35 cellular contexts compared by ENCODE assay signal in the genomic region with DNA sequence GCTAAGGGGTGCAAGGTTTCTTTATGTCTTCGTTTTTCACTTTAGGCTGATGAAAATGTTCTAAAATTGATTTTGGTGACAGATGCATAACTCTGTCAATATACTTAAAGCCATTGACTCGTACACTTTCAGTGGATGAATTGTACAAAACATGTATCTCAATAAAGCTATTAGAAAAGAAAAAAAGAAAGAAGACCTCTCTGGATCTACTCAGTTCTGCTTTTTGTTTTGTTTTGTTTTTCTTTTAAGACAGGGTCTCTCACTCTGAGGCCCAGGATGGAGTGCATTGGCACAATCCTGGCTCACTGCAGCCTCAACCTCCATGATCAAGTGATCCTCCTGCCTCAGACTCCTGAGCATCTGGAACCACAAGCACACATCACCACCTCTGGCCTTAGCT. TPM values are rescaled to one million over a fixed set of nuclear protein-coding genes. Genes with fewer than 3 reads are reported as not detected.
"Had no signal": no experiment of that assay in that cellular context is flagged by ENCODE, and none has a peak within 500 bp of the region (broad histone marks: within the 10 kb centered on the region; RNA-seq: fewer than 3 reads in every experiment).

No MANE protein-coding gene starts in this region.

- H3K4me3 Mint-ChIP-seq: mesothelial cell of epicardium; naive thymus-derived CD4-positive, alpha-beta T cell; nephron; neural progenitor cell; stimulated activated naive CD8-positive, alpha-beta T cell treated with anti-CD3 and anti-CD28 coated beads, Interleukin-15, amount 100 ng/mL, for 72 hours had no signal

- H3K27me3 ChIP-seq: foreskin keratinocyte, hepatocyte, neural progenitor cell, transverse colon, uterus had no signal

- H3K36me3 ChIP-seq: esophagus muscularis mucosa, gastroesophageal sphincter, heart left ventricle, neural progenitor cell, sigmoid colon, suprapubic skin, transverse colon, upper lobe of right lung, uterus had no signal

- ATAC-seq: foreskin keratinocyte; gastroesophageal sphincter; heart left ventricle; left lobe of liver; naive thymus-derived CD4-positive, alpha-beta T cell; psoas muscle; right cardiac atrium; stimulated activated naive CD8-positive, alpha-beta T cell treated with anti-CD3 and anti-CD28 coated beads, Interleukin-15, amount 100 ng/mL, for 72 hours; upper lobe of right lung had no signal

- DNase-seq: dermis blood vessel endothelial cell; effector memory CD4-positive, alpha-beta T cell; foreskin keratinocyte; heart left ventricle; kidney; mesenchymal stem cell; naive thymus-derived CD4-positive, alpha-beta T cell; nucleus accumbens; posterior cingulate gyrus; psoas muscle; right cardiac atrium; sigmoid colon; stimulated activated CD4-positive, alpha-beta T cell treated with anti-CD3 and anti-CD28 coated beads, Interleukin-4, amount 100 ng/mL, for 4 hours; stimulated activated naive CD4-positive, alpha-beta T cell; stimulated activated naive CD8-positive, alpha-beta T cell treated with anti-CD3 and anti-CD28 coated beads, Interleukin-15, amount 100 ng/mL, for 72 hours; transverse colon; upper lobe of right lung; uterus had no signal

- H3K4me1 Mint-ChIP-seq: mesothelial cell of epicardium; nephron; neural progenitor cell; stimulated activated naive CD8-positive, alpha-beta T cell treated with anti-CD3 and anti-CD28 coated beads, Interleukin-15, amount 100 ng/mL, for 72 hours had no signal

- H3K9me3 ChIP-seq: esophagus muscularis mucosa, gastroesophageal sphincter, heart left ventricle, psoas muscle, sigmoid colon, suprapubic skin, transverse colon, upper lobe of right lung, uterus had no signal

- H3K4me1 ChIP-seq: esophagus muscularis mucosa, foreskin keratinocyte, gastroesophageal sphincter, neural progenitor cell, psoas muscle, sigmoid colon, suprapubic skin, transverse colon, upper lobe of right lung, uterus had no signal

- H3K27ac Mint-ChIP-seq: mesothelial cell of epicardium; naive thymus-derived CD4-positive, alpha-beta T cell; nephron; neural progenitor cell; stimulated activated naive CD8-positive, alpha-beta T cell treated with anti-CD3 and anti-CD28 coated beads, Interleukin-15, amount 100 ng/mL, for 72 hours had no signal

- H3K27ac ChIP-seq: coronary artery, esophagus muscularis mucosa, foreskin keratinocyte, gastroesophageal sphincter, heart left ventricle, hepatocyte, neural progenitor cell, psoas muscle, sigmoid colon, suprapubic skin, transverse colon, upper lobe of right lung, uterus had no signal

- H3K4me3 ChIP-seq: coronary artery, esophagus muscularis mucosa, gastroesophageal sphincter, heart left ventricle, hepatocyte, lung, neural progenitor cell, psoas muscle, sigmoid colon, suprapubic skin, transverse colon, upper lobe of right lung, uterus had no signal

- H3K9me3 Mint-ChIP-seq: stimulated activated naive CD8-positive, alpha-beta T cell treated with anti-CD3 and anti-CD28 coated beads, Interleukin-15, amount 100 ng/mL, for 72 hours had no signal

- H3K36me3 Mint-ChIP-seq: neural progenitor cell had no signal

RNA-seq across cellular contexts. Expression of a gene that starts 3.5 kb away (rescaled TPM):
- total RNA-seq: dermis blood vessel endothelial cell, endothelial cell of umbilical vein, epithelial cell of proximal tubule, fibroblast of lung, foreskin keratinocyte, hepatocyte, kidney, left lobe of liver, mesothelial cell of epicardium, osteocyte, renal cortical epithelial cell had no signal
- polyA plus RNA-seq: endothelial cell of umbilical vein; fibroblast of lung; foreskin keratinocyte; hepatocyte; lung; naive thymus-derived CD4-positive, alpha-beta T cell; right cardiac atrium; sigmoid colon; thymus had no signal

RNA-seq across cellular contexts. Expression of a gene that starts 19.9 kb away (rescaled TPM):
- total RNA-seq: dermis blood vessel endothelial cell, endothelial cell of umbilical vein, epithelial cell of proximal tubule, fibroblast of lung, foreskin keratinocyte, mesothelial cell of epicardium, osteocyte, renal cortical epithelial cell, skeletal muscle tissue had no signal
- polyA plus RNA-seq: fibroblast of lung, foreskin keratinocyte had no signal
